18 cellular contexts compared by ENCODE assay signal in the genomic region with DNA sequence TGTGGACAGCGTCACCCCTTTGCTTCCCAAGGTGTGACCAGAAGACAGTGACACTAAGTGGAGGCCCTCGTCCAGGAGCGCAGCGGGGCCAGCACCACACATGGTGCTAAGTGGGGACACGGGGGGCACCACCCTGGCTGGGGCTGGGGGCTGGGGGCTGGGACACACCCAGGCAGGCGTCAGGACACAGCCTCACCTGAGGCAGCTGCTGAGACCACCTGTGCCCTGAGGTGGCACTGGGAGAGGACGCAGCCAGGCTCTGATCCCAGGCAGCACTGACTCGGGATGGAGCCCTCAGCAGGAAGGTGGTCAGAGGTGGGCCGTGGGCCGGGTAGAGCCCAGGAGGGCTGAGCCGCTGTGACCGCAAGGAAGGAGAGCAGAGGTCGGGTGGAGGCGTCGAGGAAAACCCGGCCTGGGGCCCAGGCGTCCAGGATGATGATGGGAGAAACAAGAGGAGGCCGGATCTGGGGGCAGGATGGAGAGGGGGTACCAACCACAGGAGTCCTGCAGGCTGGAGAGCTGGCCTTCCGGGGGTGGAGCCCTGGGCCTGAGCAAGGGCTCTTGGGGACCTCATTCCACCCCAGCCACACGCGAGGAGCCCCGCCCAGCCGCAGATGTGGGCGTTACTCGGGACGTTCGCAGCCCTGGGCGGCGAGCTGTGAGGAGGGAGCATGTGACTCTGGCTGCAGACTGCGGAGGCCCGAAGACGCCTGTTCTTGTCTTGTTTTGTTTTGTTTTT.
"Had no signal": no experiment of that assay in that cellular context is flagged by ENCODE, and none has a peak within 500 bp of the region (broad histone marks: within the 10 kb centered on the region; RNA-seq: fewer than 3 reads in every experiment).

No MANE protein-coding gene starts in this region.

- H3K9me3 ChIP-seq: gastroesophageal sphincter, psoas muscle, right lobe of liver, SK-N-SH, testis had no signal

- H3K9ac ChIP-seq: SK-N-SH had no signal

- H3K4me1 ChIP-seq: gastroesophageal sphincter, psoas muscle, right lobe of liver, testis had no signal

- H3K4me3 ChIP-seq: gastroesophageal sphincter, psoas muscle, right lobe of liver, testis had no signal

- DNase-seq: activated CD4-positive, alpha-beta memory T cell treated with anti-CD3 and anti-CD28 coated beads for 36 hours; activated CD4-positive, alpha-beta T cell treated with anti-CD3 and anti-CD28 coated beads for 1 hour; activated CD8-positive, alpha-beta memory T cell treated with anti-CD3 and anti-CD28 coated beads, Interleukin-2, amount 10 ng/mL, durations not matched to agents 7 days and 5 days; activated T-cell treated with anti-CD3 and anti-CD28 coated beads, Interleukin-2, amount 50 U/mL, for 1 hour; brain microvascular endothelial cell; islet precursor cell; naive thymus-derived CD8-positive, alpha-beta T cell; psoas muscle; SK-N-SH; stimulated activated CD4-positive, alpha-beta T cell treated with anti-CD3 and anti-CD28 coated beads, Interleukin-1b, Interleukin-23, amount 100 ng/mL, for 48 hours; stimulated activated naive CD8-positive, alpha-beta T cell treated with anti-CD3 and anti-CD28 coated beads, Interleukin-15, amount 100 ng/mL, for 72 hours; T-helper 1 cell; testis had no signal

- H3K36me3 ChIP-seq: brain microvascular endothelial cell, right lobe of liver had no signal

- H3K27me3 ChIP-seq: brain microvascular endothelial cell, gastroesophageal sphincter, right lobe of liver, testis had no signal

- ATAC-seq: activated CD8-positive, alpha-beta memory T cell treated with anti-CD3 and anti-CD28 coated beads, Interleukin-2, amount 10 ng/mL, durations not matched to agents 7 days and 5 days; gastroesophageal sphincter; left lobe of liver; naive thymus-derived CD8-positive, alpha-beta T cell; psoas muscle had no signal

- H3K27ac ChIP-seq: brain microvascular endothelial cell, epithelial cell of prostate, gastroesophageal sphincter, psoas muscle, right lobe of liver, testis, VCaP had no signal

- H3K4me2 ChIP-seq: SK-N-SH had no signal
